Comparison of ENCODE assay signal across 1 cellular context in genomic region chr10:125721035-125721434, GRCh38.
TF ChIP-seq lines count a peak whose summit lies in the region.

No MANE protein-coding gene starts in this region.

TF ChIP-seq in GM23338, 12 proteins besides CTCF, POLR2A, EP300 and RAD21 (continued from another document):
- no peak for TF ChIP-seq ZNF462 (CRISPR knock-in tag; IDR thresholded peaks at IDR 0.05)
- no peak for TF ChIP-seq CREB1 (CRISPR knock-in tag; IDR thresholded peaks at IDR 0.05; ENCODE audit: low read depth)
- TF ChIP-seq ZNF331 (CRISPR knock-in tag; IDR thresholded peaks at IDR 0.05; ENCODE audit: low read depth) = no peak
- TF ChIP-seq ZNF114 (CRISPR knock-in tag; IDR thresholded peaks at IDR 0.05) = no peak
- TF ChIP-seq STAT1 (IDR thresholded peaks at IDR 0.05; ENCODE audit: unreplicated experiment) = no peak
- no peak for TF ChIP-seq EZH2phosphoT487 (IDR thresholded peaks at IDR 0.05; ENCODE audit: unreplicated experiment)
- TF ChIP-seq ETS1 (IDR thresholded peaks at IDR 0.05) = no peak
